ENCODE assay signal across 1 cellular context in genomic region chr1:54818461-54819194, GRCh38.
TF ChIP-seq lines count a peak whose summit lies in the region.

No MANE protein-coding gene starts in this region.

TF ChIP-seq in HEK293, 187 proteins besides CTCF, POLR2A, EP300 and RAD21:
- 0 out of 2 replicates have a peak, but pooled peaks have one; percentile 21 for TF ChIP-seq KLF17 (tag by site-specific recombination; IDR thresholded peaks at IDR 0.05)
- TF ChIP-seq ZNF645 (tag by site-specific recombination; IDR thresholded peaks at IDR 0.05): no peak
TF ChIP-seq in HEK293: peak in this region for 1.
